8 cellular contexts compared by ENCODE assay signal in genomic region chr1:111989531-111990025, GRCh38. TPM values are rescaled to one million over a fixed set of nuclear protein-coding genes. Genes with fewer than 3 reads are reported as not detected.
A peak's percentile ranks its signal among the peaks of the same experiment; 100 is the strongest.
DNase-seq lines count a peak whose midpoint lies in the region; ATAC-seq and TF ChIP-seq lines count a peak whose summit lies in the region.

TSS of gene KCND3 (minus strand) at chr1:111989668.

- H3K27me3 Mint-ChIP-seq in activated T-cell treated with anti-CD3 and anti-CD28 coated beads, Interleukin-2, amount 50 U/mL, for 72 hours (ENCODE audit: low read depth), result peaks cover 76% of the 10 kb centered on the region

- no peak within 1 kb of the TSS for H3K27ac Mint-ChIP-seq in activated T-cell treated with anti-CD3 and anti-CD28 coated beads, Interleukin-2, amount 50 U/mL, for 72 hours

- DNase-seq in AG04449 (ENCODE audit: low read depth, low spot score) (no peak), Right ventricle myocardium superior (peak; percentile 60), omental fat pad (ENCODE audit: low spot score) (no peak), MV-4-11 (lab: John Stamatoyannopoulos, UW) (no peak), HUDEP-2 (lab: John Stamatoyannopoulos, UW; ENCODE audit: unreplicated experiment in 76 of 76) (no peak), putamen (ENCODE audit: low spot score) (no peak)
- peak; percentile 33 for DNase-seq in activated T-cell treated with anti-CD3 and anti-CD28 coated beads, Interleukin-2, amount 50 U/mL, for 72 hours

- H3K4me3 ChIP-seq in AG04449 (ENCODE audit: low read depth, low read length), result peak within 1 kb of the TSS; percentile 40

- CTCF ChIA-PET in AG04449 (lab: Yijun Ruan, JAX), result interaction anchor here (0.6 kb wide), 1 partner anchor 939 kb away, joined by 3 read pairs; no protein-coding TSS in a partner anchor

- H3K9me3 Mint-ChIP-seq in activated T-cell treated with anti-CD3 and anti-CD28 coated beads, Interleukin-2, amount 50 U/mL, for 72 hours, result no peaks in the 10 kb centered on the region

- H3K4me3 Mint-ChIP-seq in activated T-cell treated with anti-CD3 and anti-CD28 coated beads, Interleukin-2, amount 50 U/mL, for 72 hours, result peak within 1 kb of the TSS; percentile 64 to 81

- POLR2A ChIA-PET in AG04449 (lab: Yijun Ruan, JAX), result no interaction called here

- no peak for TF ChIP-seq CTCF in AG04449 (IDR thresholded peaks at IDR 0.05; ENCODE audit: insufficient read depth, low read length, missing control alignments)
- no peak for TF ChIP-seq CTCF in omental fat pad (IDR thresholded peaks at IDR 0.05)

- H3K4me1 Mint-ChIP-seq in activated T-cell treated with anti-CD3 and anti-CD28 coated beads, Interleukin-2, amount 50 U/mL, for 72 hours (ENCODE audit: low read depth), result peaks cover 7% of the 10 kb centered on the region

- intact Hi-C loops in Right ventricle myocardium superior (cut with DNase I), result loop anchor here (2.0 to 5.0 kb wide), 2 partner anchors 187 to 348 kb away; no protein-coding TSS in a partner anchor

- H3K36me3 Mint-ChIP-seq in activated T-cell treated with anti-CD3 and anti-CD28 coated beads, Interleukin-2, amount 50 U/mL, for 72 hours (ENCODE audit: insufficient read depth in 2 of 2), result no peaks in the 10 kb centered on the region

- ATAC-seq in GM19372 (IDR thresholded peaks at IDR 0.05; ENCODE audit: low read depth, unreplicated experiment), result peak; percentile 50
- peak; percentile 57 to 58 for ATAC-seq in activated T-cell treated with anti-CD3 and anti-CD28 coated beads, Interleukin-2, amount 50 U/mL, for 72 hours (replicated peaks in 1 of 2)
- ATAC-seq in Right ventricle myocardium superior (ENCODE audit: poor library complexity), result peak; percentile 10
- peak; percentile 31 for ATAC-seq in omental fat pad (ENCODE audit: low FRiP score)

RNA-seq across cellular contexts. Expression of gene KCND3, which starts in this region (rescaled TPM):
- total RNA-seq in activated T-cell treated with anti-CD3 and anti-CD28 coated beads, Interleukin-2, amount 50 U/mL, for 72 hours, result not detected
- 19.7 TPM for total RNA-seq in Right ventricle myocardium superior
- total RNA-seq in omental fat pad, result 10 to 100 TPM in 2 of 4 donors, 1 to 10 TPM in 2; 6.9 to 11.7 (median 9.5) TPM

Comparison
In these comparisons a context has a peak if more than half of its experiments do, and no peak if none do; other contexts are left out.
1. RNA of gene KCND3 (total RNA-seq): 19.7 TPM in Right ventricle myocardium superior (single experiment) and 6.9 to 11.7 TPM in omental fat pad; not detected in activated T-cell treated with anti-CD3 and anti-CD28 coated beads, Interleukin-2, amount 50 U/mL, for 72 hours; every median in the first group is over 4 times any median in the second.
2. Peak in DNase-seq and ATAC-seq in activated T-cell treated with anti-CD3 and anti-CD28 coated beads, Interleukin-2, amount 50 U/mL, for 72 hours; RNA of the gene not detected or under 1 TPM.
3. Peak in every context shown above with its lines, with median percentiles within 50 percentile points of each other: ATAC-seq.